ENCODE assay signal across 9 cellular contexts in genomic region chr6:108116781-108117426, GRCh38. TPM values are rescaled to one million over a fixed set of nuclear protein-coding genes. Genes with fewer than 3 reads are reported as not detected.
A peak's percentile ranks its signal among the peaks of the same experiment; 100 is the strongest.
DNase-seq lines count a peak whose midpoint lies in the region; ATAC-seq and TF ChIP-seq lines count a peak whose summit lies in the region.
"Had no signal": no experiment of that assay in that cellular context is flagged by ENCODE, and none has a peak within 500 bp of the region (broad histone marks: within the 10 kb centered on the region; RNA-seq: fewer than 3 reads in every experiment).

No MANE protein-coding gene starts in this region.

- TF ChIP-seq POLR2A in vagina (IDR thresholded peaks at IDR 0.05), result no peak

- no peak overlapping the region for H2BK120ac ChIP-seq in mesendoderm (ENCODE audit: low read depth, low read length)

- H3K56ac ChIP-seq in mesendoderm (ENCODE audit: low read length), result no peak overlapping the region

- no peak overlapping the region for H3K4me2 ChIP-seq in mesendoderm (ENCODE audit: low read length)

- intact Hi-C loops in heart right ventricle (cut with DNase I) (loop anchor here in 5 of 10 donors (10.0 kb wide), 2 partner anchors 378 to 408 kb away; no protein-coding TSS in a partner anchor), Right ventricle myocardium superior (cut with DNase I) (loop anchor here (10.0 kb wide), 2 partner anchors 378 to 408 kb away; no protein-coding TSS in a partner anchor), vagina (cut with DNase I) (loop anchor here (10.0 kb wide), 1 partner anchor 408 kb away; no protein-coding TSS in a partner anchor)

- no peaks in the 10 kb centered on the region for H3K9me3 ChIP-seq in heart right ventricle
- no peaks in the 10 kb centered on the region for H3K9me3 ChIP-seq in vagina

- H3K4me3 Mint-ChIP-seq in activated naive CD8-positive, alpha-beta T cell treated with anti-CD3 and anti-CD28 coated beads, Interleukin-2, amount 10 ng/mL, durations not matched to agents 7 days and 5 days, result peak overlapping the region; percentile 91

- peaks cover 92% of the 10 kb centered on the region for H3K27me3 Mint-ChIP-seq in activated naive CD8-positive, alpha-beta T cell treated with anti-CD3 and anti-CD28 coated beads, Interleukin-2, amount 10 ng/mL, durations not matched to agents 7 days and 5 days

- no peaks in the 10 kb centered on the region for H3K79me1 ChIP-seq in mesendoderm (ENCODE audit: low read length)

- H3K23ac ChIP-seq in mesendoderm (ENCODE audit: low read length), result peak overlapping the region; percentile 71

- DNase-seq in heart right ventricle (no peak), Right ventricle myocardium superior (no peak), mesendoderm (no peak), vagina (ENCODE audit: extremely low spot score in 2 of 2) (no peak), GM20000 (ENCODE audit: low spot score) (no peak)
- peak; percentile 46 for DNase-seq in activated naive CD8-positive, alpha-beta T cell treated with anti-CD3 and anti-CD28 coated beads, Interleukin-2, amount 10 ng/mL, durations not matched to agents 7 days and 5 days

- no peak overlapping the region for H4K5ac ChIP-seq in mesendoderm (ENCODE audit: low read length)

- H3K4me3 ChIP-seq in heart right ventricle (peak overlapping the region in 7 of 10 donors; percentile 65 to 95 (median 69)), mesendoderm (ENCODE audit: low read length) (no peak overlapping the region), vagina (peak overlapping the region; percentile 56 to 61)

- H3K4ac ChIP-seq in mesendoderm (ENCODE audit: low read depth, low read length), result no peak overlapping the region

- peak in 1 of 8 donors; percentile 23 for ATAC-seq in heart right ventricle
- ATAC-seq in Right ventricle myocardium superior (ENCODE audit: poor library complexity), result no peak
- no peak for ATAC-seq in activated naive CD8-positive, alpha-beta T cell treated with anti-CD3 and anti-CD28 coated beads, Interleukin-2, amount 10 ng/mL, durations not matched to agents 7 days and 5 days (ENCODE audit: low read depth)
- ATAC-seq in HG02970 (IDR thresholded peaks at IDR 0.05; ENCODE audit: low FRiP score, unreplicated experiment), result no peak
- ATAC-seq in GM21786 (IDR thresholded peaks at IDR 0.05; ENCODE audit: unreplicated experiment), result no peak

- H3K27me3 ChIP-seq in heart right ventricle (peaks cover 28 to 99% (median 92%) of the 10 kb centered on the region in 7 donors), mesendoderm (ENCODE audit: insufficient read depth, low read length, poor library complexity) (peaks cover 66% of the 10 kb centered on the region), vagina (peaks cover 18% of the 10 kb centered on the region)

- no peaks in the 10 kb centered on the region for H3K9me3 Mint-ChIP-seq in activated naive CD8-positive, alpha-beta T cell treated with anti-CD3 and anti-CD28 coated beads, Interleukin-2, amount 10 ng/mL, durations not matched to agents 7 days and 5 days

- H4K8ac ChIP-seq in mesendoderm (ENCODE audit: low read depth, low read length), result no peak overlapping the region

- TF ChIP-seq CTCF in heart right ventricle (IDR thresholded peaks at IDR 0.05) (no peak), vagina (IDR thresholded peaks at IDR 0.05) (no peak), GM20000 (IDR thresholded peaks at IDR 0.05; ENCODE audit: extremely low read depth, missing control alignments) (no peak)

- no peak overlapping the region for H2AK5ac ChIP-seq in mesendoderm (ENCODE audit: low read length)

- peak overlapping the region; percentile 49 for H3K27ac Mint-ChIP-seq in activated naive CD8-positive, alpha-beta T cell treated with anti-CD3 and anti-CD28 coated beads, Interleukin-2, amount 10 ng/mL, durations not matched to agents 7 days and 5 days

- no peaks in the 10 kb centered on the region for H3K79me2 ChIP-seq in mesendoderm (ENCODE audit: control insufficient read depth, insufficient read depth, low read length)

- 7 to 14% methylated on average over 43 of the region's 43 CpGs for WGBS in heart right ventricle, 2 donors
- WGBS in mesendoderm (ENCODE audit: extremely low coverage, insufficient coverage, low lambda C conversion rate), result no CpG with 5 or more reads among the region's 43 CpGs

- no peak overlapping the region for H2BK15ac ChIP-seq in mesendoderm (replicated peaks; ENCODE audit: low read depth)

- H3K36me3 ChIP-seq in heart right ventricle (no peaks in the 10 kb centered on the region), mesendoderm (ENCODE audit: control insufficient read depth, insufficient read depth, low read length) (no peaks in the 10 kb centered on the region), vagina (no peaks in the 10 kb centered on the region)

- peaks cover 43% of the 10 kb centered on the region for H3K4me1 Mint-ChIP-seq in activated naive CD8-positive, alpha-beta T cell treated with anti-CD3 and anti-CD28 coated beads, Interleukin-2, amount 10 ng/mL, durations not matched to agents 7 days and 5 days

- H2BK5ac ChIP-seq in mesendoderm (ENCODE audit: low read length), result no peak overlapping the region

- H3K4me1 ChIP-seq in heart right ventricle, result peaks cover 14 to 57% (median 51%) of the 10 kb centered on the region in 9 donors
- peaks cover 4% of the 10 kb centered on the region for H3K4me1 ChIP-seq in mesendoderm (ENCODE audit: control insufficient read depth, low read depth, low read length)
- peaks cover 49% of the 10 kb centered on the region for H3K4me1 ChIP-seq in vagina

- no peaks in the 10 kb centered on the region for H3K36me3 Mint-ChIP-seq in activated naive CD8-positive, alpha-beta T cell treated with anti-CD3 and anti-CD28 coated beads, Interleukin-2, amount 10 ng/mL, durations not matched to agents 7 days and 5 days

- H3K27ac ChIP-seq in heart right ventricle (no peak overlapping the region), mesendoderm (ENCODE audit: low read depth, low read length) (no peak overlapping the region), vagina (no peak overlapping the region)

- no peak overlapping the region for H3K9ac ChIP-seq in mesendoderm (ENCODE audit: low read length)

- POLR2A ChIA-PET in activated naive CD8-positive, alpha-beta T cell treated with anti-CD3 and anti-CD28 coated beads, Interleukin-2, amount 10 ng/mL, durations not matched to agents 7 days and 5 days (lab: Charles Lee), result no interaction called here

- H3K18ac ChIP-seq in mesendoderm (ENCODE audit: low read length), result no peak overlapping the region

RNA-seq across cellular contexts. Expression of gene OSTM1, which starts 42.4 kb away (rescaled TPM):
- total RNA-seq in heart right ventricle, result 10 to 100 TPM; 34.5 to 57.9 (median 42.3) TPM
- polyA plus RNA-seq in heart right ventricle, result 10 to 100 TPM; 17.3 to 19.5 TPM
- total RNA-seq in Right ventricle myocardium superior, result 35.4 TPM
- 10 to 100 TPM; 34.3 to 35.1 TPM for total RNA-seq in activated naive CD8-positive, alpha-beta T cell treated with anti-CD3 and anti-CD28 coated beads, Interleukin-2, amount 10 ng/mL, durations not matched to agents 7 days and 5 days
- 9.2 TPM for polyA plus RNA-seq in mesendoderm (2013, experiment 1 of 2)
- 9.2 TPM for polyA plus RNA-seq in mesendoderm (2013, experiment 2 of 2)
- total RNA-seq in vagina, result 34.4 TPM

RNA-seq across cellular contexts. Expression of gene NR2E1, which starts 48.9 kb away (rescaled TPM):
- total RNA-seq in heart right ventricle, result not detected
- not detected for polyA plus RNA-seq in heart right ventricle
- not detected for total RNA-seq in Right ventricle myocardium superior
- not detected for total RNA-seq in activated naive CD8-positive, alpha-beta T cell treated with anti-CD3 and anti-CD28 coated beads, Interleukin-2, amount 10 ng/mL, durations not matched to agents 7 days and 5 days
- polyA plus RNA-seq in mesendoderm (2013, experiment 1 of 2), result not detected
- not detected for polyA plus RNA-seq in mesendoderm (2013, experiment 2 of 2)
- not detected for total RNA-seq in vagina
- total RNA-seq: dermis blood vessel endothelial cell had no signal
